Comparison of ENCODE assay signal across 18 cellular contexts in the genomic region with DNA sequence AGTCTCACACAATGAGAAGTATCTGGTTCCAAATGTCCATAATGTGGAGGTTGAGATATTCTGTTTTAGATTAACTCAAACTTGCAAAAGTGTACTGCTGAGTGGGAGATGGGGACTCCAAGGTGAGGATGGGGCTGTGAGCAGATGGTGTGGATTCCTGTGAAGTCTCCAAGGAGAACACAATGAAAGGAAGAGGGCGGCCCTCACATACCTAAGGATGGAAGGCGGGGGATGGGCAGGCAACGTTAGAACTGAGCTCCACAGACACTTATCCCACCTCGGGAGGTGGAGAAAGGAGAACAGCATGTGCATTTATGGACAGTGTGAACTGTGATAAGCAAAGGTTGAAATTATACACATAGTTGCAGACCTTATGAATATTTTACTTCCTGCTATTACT. TPM values are rescaled to one million over a fixed set of nuclear protein-coding genes. Genes with fewer than 3 reads are reported as not detected.
DNase-seq lines count a peak whose midpoint lies in the region; ATAC-seq and TF ChIP-seq lines count a peak whose summit lies in the region.
"Had no signal": no experiment of that assay in that cellular context is flagged by ENCODE, and none has a peak within 500 bp of the region (broad histone marks: within the 10 kb centered on the region; RNA-seq: fewer than 3 reads in every experiment).

No MANE protein-coding gene starts in this region.

- no peaks in the 10 kb centered on the region for H3K9me1 ChIP-seq in IMR-90 (ENCODE audit: insufficient read depth, low read length)

- intact Hi-C loops in IMR-90 (cut with micrococcal nuclease), result no loop called here

- no peak overlapping the region for H4K8ac ChIP-seq in IMR-90 (ENCODE audit: low read depth in 2 of 2, low read length in 2 of 2)

- dilution Hi-C loops in IMR-90 (cut with HindIII; ENCODE audit: low sequenced_read_pairs, unreplicated experiment), result no loop called here

- H3K23ac ChIP-seq in IMR-90 (ENCODE audit: low read depth, low read length), result no peak overlapping the region

- H3K9me3 Mint-ChIP-seq in GM23338, result peaks cover 3% of the 10 kb centered on the region; the same call in 1 of the 3 replicates
- no peaks in the 10 kb centered on the region for H3K9me3 Mint-ChIP-seq in endodermal cell
- no peaks in the 10 kb centered on the region for H3K9me3 Mint-ChIP-seq in neural progenitor cell
- H3K9me3 Mint-ChIP-seq: CD8-positive, alpha-beta T cell had no signal

- BruUV-seq in IMR-90 (replicated peaks; lab: Mats Ljungman, UMichigan), result no TSS peak

- H3K9me3 ChIP-seq in IMR-90 (ENCODE audit: control insufficient read depth, insufficient read depth, low read length), result no peaks in the 10 kb centered on the region
- H3K9me3 ChIP-seq in endodermal cell (ENCODE audit: control insufficient read depth, low read length), result no peaks in the 10 kb centered on the region
- H3K9me3 ChIP-seq in neural progenitor cell (ENCODE audit: low read depth), result no peaks in the 10 kb centered on the region
- H3K9me3 ChIP-seq: A549, BE2C had no signal

- H3K4ac ChIP-seq in IMR-90 (ENCODE audit: low read depth, low read length), result no peak overlapping the region

- H2AK9ac ChIP-seq in IMR-90 (replicated peaks; ENCODE audit: low read depth, low read length, poor library complexity), result no peak overlapping the region

- no peak overlapping the region for H3K14ac ChIP-seq in IMR-90 (replicated peaks; ENCODE audit: low read depth, low read length)

- peaks cover 6% of the 10 kb centered on the region for H3K27me3 Mint-ChIP-seq in GM23338 (ENCODE audit: insufficient read depth, low read depth, poor library complexity)
- no peaks in the 10 kb centered on the region for H3K27me3 Mint-ChIP-seq in endodermal cell (ENCODE audit: insufficient read depth)
- H3K27me3 Mint-ChIP-seq in neural progenitor cell (ENCODE audit: insufficient read depth, low read depth), result peaks cover 2% of the 10 kb centered on the region

- no peak overlapping the region for H2BK5ac ChIP-seq in IMR-90 (ENCODE audit: low read depth, low read length, poor library complexity, severe bottlenecking)

- CTCF ChIA-PET in IMR-90 (lab: Yijun Ruan, JAX), result no interaction called here

- H3K79me1 ChIP-seq in IMR-90 (ENCODE audit: low read depth in 1 of 2, low read length in 2 of 2), result no peaks in the 10 kb centered on the region

- TF ChIP-seq POLR2A in IMR-90 (IDR thresholded peaks at IDR 0.05; ENCODE audit: low read depth, low read length), result no peak

- H3K9me2 ChIP-seq in GM23338 (ENCODE audit: insufficient read depth), result peaks cover 6% of the 10 kb centered on the region

- H3K79me2 ChIP-seq in GM23338 (replicated peaks; ENCODE audit: insufficient read depth) (no peaks in the 10 kb centered on the region), neural progenitor cell (ENCODE audit: low read depth) (no peaks in the 10 kb centered on the region)

- in situ Hi-C loops in IMR-90 (cut with MboI; ENCODE audit: low sequenced_read_pairs), result no loop called here

- H3K56ac ChIP-seq in IMR-90 (ENCODE audit: extremely low read depth, insufficient read depth, low read length), result no peak overlapping the region

- H4K20me1 ChIP-seq in GM23338 (replicated peaks; ENCODE audit: insufficient read depth), result no peaks in the 10 kb centered on the region
- no peaks in the 10 kb centered on the region for H4K20me1 ChIP-seq in IMR-90 (ENCODE audit: insufficient read depth, low read length)
- H4K20me1 ChIP-seq in neural progenitor cell (ENCODE audit: low read depth), result no peaks in the 10 kb centered on the region

- no peak for TF ChIP-seq RAD21 in IMR-90 (IDR thresholded peaks at IDR 0.05; ENCODE audit: low read length)

- DNase-seq in GM23338 (ENCODE audit: low spot score) (peak; percentile 33), IMR-90 (no peak), endodermal cell (peak; percentile 64), neural progenitor cell (ENCODE audit: low spot score) (peak; percentile 10), midbrain (lab: John Stamatoyannopoulos, UW) (no peak)
- DNase-seq: BE2C; CD8-positive, alpha-beta T cell; COR-L47; DMS153; DMS79 treated with DMSO at 0.1 percent for 48 hours; EL; GOT3 had no signal

- H4K5ac ChIP-seq in IMR-90 (ENCODE audit: low read depth, low read length), result no peak overlapping the region

- H2BK20ac ChIP-seq in IMR-90 (ENCODE audit: low read depth, low read length), result no peak overlapping the region

- H2AK5ac ChIP-seq in IMR-90 (ENCODE audit: low read depth, low read length), result no peak overlapping the region

- H3K4me3 Mint-ChIP-seq in GM23338, result no peak overlapping the region
- no peak overlapping the region for H3K4me3 Mint-ChIP-seq in endodermal cell
- H3K4me3 Mint-ChIP-seq in neural progenitor cell, result no peak overlapping the region
- H3K4me3 Mint-ChIP-seq: CD8-positive, alpha-beta T cell had no signal

- WGBS in IMR-90 (ENCODE audit: extremely low coverage in 2 of 2, insufficient read length in 1 of 2), 2 experiments, result no CpG with 5 or more reads among the region's 4 CpGs
- WGBS in endodermal cell (ENCODE audit: insufficient coverage in 1 of 2, insufficient read length in 1 of 2), 2 experiments, result 71 to 100% methylated on average over 1 to 4 of the region's 4 CpGs

- H3K36me3 ChIP-seq in GM23338 (ENCODE audit: insufficient read depth) (no peaks in the 10 kb centered on the region), IMR-90 (ENCODE audit: control insufficient read depth, insufficient read depth, low read length) (no peaks in the 10 kb centered on the region), endodermal cell (ENCODE audit: control insufficient read depth, insufficient read depth, low read length) (no peaks in the 10 kb centered on the region), neural progenitor cell (no peaks in the 10 kb centered on the region)
- H3K36me3 ChIP-seq: BE2C had no signal

- no peak overlapping the region for H3K4me2 ChIP-seq in GM23338
- H3K4me2 ChIP-seq in IMR-90 (ENCODE audit: low read depth, low read length), result no peak overlapping the region
- no peak overlapping the region for H3K4me2 ChIP-seq in neural progenitor cell
- H3K4me2 ChIP-seq: A549 had no signal

- ATAC-seq in GM23338, result no peak
- no peak for ATAC-seq in IMR-90 (ENCODE audit: low read depth)
- ATAC-seq in HG03175 (IDR thresholded peaks at IDR 0.05; ENCODE audit: unreplicated experiment), result no peak
- ATAC-seq in HG03039 (IDR thresholded peaks at IDR 0.05; ENCODE audit: unreplicated experiment), result no peak
- ATAC-seq: A549; CD8-positive, alpha-beta T cell; HCT116; HepG2 had no signal

- H3K9ac ChIP-seq in IMR-90 (ENCODE audit: low read depth, low read length) (no peak overlapping the region), endodermal cell (ENCODE audit: extremely low read depth, low read length, poor library complexity, severe bottlenecking) (no peak overlapping the region), neural progenitor cell (no peak overlapping the region)

- POLR2A ChIA-PET in IMR-90 (lab: Charles Lee; ENCODE audit: unreplicated experiment), result no interaction called here

- TF ChIP-seq CTCF in GM23338 (conservative IDR thresholded peaks at IDR 0.05; ENCODE audit: low read depth in 2 of 2) (no peak), IMR-90 (conservative IDR thresholded peaks at IDR 0.05; ENCODE audit: low read depth, low read length) (no peak), endodermal cell (conservative IDR thresholded peaks at IDR 0.05) (no peak), neural progenitor cell (IDR thresholded peaks at IDR 0.05) (no peak)

- H2BK15ac ChIP-seq in IMR-90 (ENCODE audit: low read depth, low read length), result no peak overlapping the region

- no peaks in the 10 kb centered on the region for H3K4me1 ChIP-seq in GM23338 (ENCODE audit: insufficient read depth)
- H3K4me1 ChIP-seq in IMR-90 (ENCODE audit: control insufficient read depth, insufficient read depth, low read length), result peaks cover 2% of the 10 kb centered on the region; the same call in 1 of the 2 replicates
- peaks cover 7% of the 10 kb centered on the region for H3K4me1 ChIP-seq in endodermal cell (ENCODE audit: control insufficient read depth, insufficient read depth, low read length)
- no peaks in the 10 kb centered on the region for H3K4me1 ChIP-seq in neural progenitor cell
- H3K4me1 ChIP-seq: A549, BE2C had no signal

- no peak overlapping the region for H3K27ac ChIP-seq in GM23338 (ENCODE audit: low read depth)
- H3K27ac ChIP-seq in IMR-90 (ENCODE audit: insufficient read depth, low read length), result no peak overlapping the region
- no peak overlapping the region for H3K27ac ChIP-seq in endodermal cell (ENCODE audit: low read depth, low read length)
- no peak overlapping the region for H3K27ac ChIP-seq in neural progenitor cell
- H3K27ac ChIP-seq: A549, C4-2B had no signal

- H3F3A ChIP-seq in GM23338 (replicated peaks; ENCODE audit: low read depth) (no peaks in the 10 kb centered on the region), neural progenitor cell (ENCODE audit: low read depth) (no peaks in the 10 kb centered on the region)

- H3K18ac ChIP-seq in IMR-90 (ENCODE audit: low read depth, low read length), result no peak overlapping the region

- H3K27ac Mint-ChIP-seq in GM23338 (no peak overlapping the region), endodermal cell (no peak overlapping the region), neural progenitor cell (no peak overlapping the region)
- H3K27ac Mint-ChIP-seq: CD8-positive, alpha-beta T cell had no signal

- no peak overlapping the region for H2AFZ ChIP-seq in GM23338
- H2AFZ ChIP-seq in IMR-90 (replicated peaks; ENCODE audit: low read length, poor library complexity), result peak overlapping the region; percentile 40
- no peak overlapping the region for H2AFZ ChIP-seq in neural progenitor cell (replicated peaks)

- no peaks in the 10 kb centered on the region for H3K36me3 Mint-ChIP-seq in GM23338 (ENCODE audit: low read depth)
- no peaks in the 10 kb centered on the region for H3K36me3 Mint-ChIP-seq in endodermal cell (ENCODE audit: low read depth)
- no peaks in the 10 kb centered on the region for H3K36me3 Mint-ChIP-seq in neural progenitor cell
- H3K36me3 Mint-ChIP-seq: CD8-positive, alpha-beta T cell had no signal

- H2BK120ac ChIP-seq in IMR-90 (ENCODE audit: low read depth, low read length), result no peak overlapping the region

- H4K91ac ChIP-seq in IMR-90 (ENCODE audit: insufficient read depth, low read depth, low read length), result no peak overlapping the region

- H3K27me3 ChIP-seq in GM23338 (ENCODE audit: insufficient read depth) (no peaks in the 10 kb centered on the region), IMR-90 (ENCODE audit: control insufficient read depth, insufficient read depth, low read length) (no peaks in the 10 kb centered on the region), endodermal cell (ENCODE audit: control insufficient read depth, insufficient read depth, low read length, poor library complexity, severe bottlenecking) (no peaks in the 10 kb centered on the region), neural progenitor cell (no peaks in the 10 kb centered on the region)
- H3K27me3 ChIP-seq: BE2C had no signal

- H3K4me3 ChIP-seq in GM23338, result no peak overlapping the region
- no peak overlapping the region for H3K4me3 ChIP-seq in IMR-90 (ENCODE audit: insufficient read depth, low read depth, low read length)
- H3K4me3 ChIP-seq in endodermal cell (ENCODE audit: low read length), result no peak overlapping the region
- H3K4me3 ChIP-seq in neural progenitor cell, result no peak overlapping the region
- H3K4me3 ChIP-seq: A549 had no signal

- peaks cover 11% of the 10 kb centered on the region for H3K4me1 Mint-ChIP-seq in GM23338
- peaks cover 17% of the 10 kb centered on the region for H3K4me1 Mint-ChIP-seq in endodermal cell
- H3K4me1 Mint-ChIP-seq in neural progenitor cell, result peaks cover 10% of the 10 kb centered on the region

RNA-seq across cellular contexts. Expression of a gene that starts 9.9 kb away (rescaled TPM):
- total RNA-seq in GM23338 (2014; rRNA removed; shearing (Covaris generic)), result not detected in 2 replicates
- polyA plus RNA-seq in GM23338 (2016; fragmentation: Nextera tagmentation; extraction: Ambion mirVana) (not detected in 2 replicates), IMR-90 (2012; rRNA removed) (0.09 and 0.14 TPM in 2 replicates)
- total RNA-seq in IMR-90 (2012; rRNA removed) (under 0.01 and 0.28 TPM in 2 replicates), endodermal cell (not detected), neural progenitor cell (ENCODE audit: low replicate concordance) (0.09 TPM in 1 of 2 replicates, not detected in the other)
- polyA plus RNA-seq in IMR-90 (2012; cell fraction: cytosol; rRNA removed), result not detected in 2 replicates
- not detected in 2 replicates for polyA plus RNA-seq in IMR-90 (2012; cell fraction: nucleus; rRNA removed; ENCODE audit: low replicate concordance)
- polyA plus RNA-seq in endodermal cell (2013, experiment 1 of 2), result 0.21 TPM
- not detected for polyA plus RNA-seq in endodermal cell (2013, experiment 2 of 2)
- total RNA-seq: CD8-positive, alpha-beta T cell; HepG2 had no signal
- polyA plus RNA-seq: HepG2 had no signal

Comparison
In these comparisons a context has a peak if more than half of its experiments do, and no peak if none do; other contexts are left out.
1. DNase-seq: peak in GM23338 (single experiment), endodermal cell (single experiment) and neural progenitor cell (single experiment); none in IMR-90 (single experiment) and midbrain (single experiment).